8 cellular contexts compared by ENCODE assay signal in the genomic region with DNA sequence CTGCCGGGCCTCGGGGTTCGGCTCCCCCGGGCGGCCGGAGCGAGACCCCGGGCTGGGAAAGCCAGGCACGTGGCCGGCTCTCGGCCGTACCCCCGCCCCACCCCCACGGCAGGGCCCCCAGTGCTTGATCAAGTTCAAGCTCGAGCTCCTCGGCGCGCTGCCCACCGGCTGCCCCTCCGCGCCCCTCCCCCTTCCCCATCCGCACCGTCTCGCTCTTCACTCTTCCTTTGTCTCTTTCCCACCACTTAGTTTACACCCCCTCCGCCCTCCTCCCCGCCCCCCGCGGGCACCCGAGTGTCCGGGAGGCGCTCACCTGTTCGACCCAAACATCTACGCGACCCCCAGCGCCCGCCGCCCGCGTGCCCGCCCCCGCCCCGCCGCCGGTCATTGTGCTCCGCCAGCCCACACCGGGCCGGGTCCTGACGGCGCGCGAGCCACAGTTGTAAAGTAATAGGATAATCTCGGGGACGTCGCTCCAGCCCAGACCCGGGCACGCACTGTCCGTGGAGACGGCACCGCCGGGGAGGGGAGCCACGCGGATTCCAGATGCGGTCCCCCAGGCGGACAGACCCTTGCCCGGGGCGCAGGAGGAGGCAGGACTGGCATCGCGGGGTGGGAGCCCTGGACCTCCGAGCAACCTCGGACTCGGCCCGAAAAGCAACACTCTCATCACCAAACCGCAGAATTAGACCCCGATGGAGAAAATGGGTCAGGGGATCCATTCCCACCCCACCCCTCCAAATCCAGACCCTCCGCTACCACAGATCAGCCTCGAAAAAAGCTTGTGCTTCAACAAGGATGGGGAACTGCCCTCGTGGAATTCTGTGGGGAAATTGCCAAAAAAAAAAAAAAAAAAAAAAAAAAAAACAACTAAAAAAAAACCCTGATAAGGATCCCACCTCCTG.
DNase-seq lines count a peak whose midpoint lies in the region; ATAC-seq and TF ChIP-seq lines count a peak whose summit lies in the region.

No MANE protein-coding gene starts in this region.

- peak overlapping the region; percentile 87 for H3K4me3 Mint-ChIP-seq in activated T-cell treated with anti-CD3 and anti-CD28 coated beads, Interleukin-2, amount 50 U/mL, for 4 hours
- H3K4me3 Mint-ChIP-seq in osteocyte (ENCODE audit: unreplicated experiment) = peak overlapping the region; percentile 83

- H3K9me3 ChIP-seq in ES-I3 (ENCODE audit: control insufficient read depth, insufficient read depth, low read length) = no peaks in the 10 kb centered on the region

- H3K4me1 ChIP-seq in ES-I3 (ENCODE audit: insufficient read depth, low read length) = peaks cover 14% of the 10 kb centered on the region

- H3K4me3 ChIP-seq in foreskin fibroblast (ENCODE audit: low read depth in 1 of 2, low read length in 2 of 2) = peak overlapping the region; percentile 64 to 67

- H3K4me1 Mint-ChIP-seq in activated T-cell treated with anti-CD3 and anti-CD28 coated beads, Interleukin-2, amount 50 U/mL, for 4 hours (ENCODE audit: low read depth) = peaks cover 48% of the 10 kb centered on the region
- peaks cover 30% of the 10 kb centered on the region for H3K4me1 Mint-ChIP-seq in osteocyte (ENCODE audit: unreplicated experiment)

- H3K36me3 Mint-ChIP-seq in activated T-cell treated with anti-CD3 and anti-CD28 coated beads, Interleukin-2, amount 50 U/mL, for 4 hours (ENCODE audit: insufficient read depth) = no peaks in the 10 kb centered on the region
- peaks cover 4% of the 10 kb centered on the region for H3K36me3 Mint-ChIP-seq in osteocyte (ENCODE audit: unreplicated experiment)

- peak; percentile 2 to 5 for ATAC-seq in activated T-cell treated with anti-CD3 and anti-CD28 coated beads, Interleukin-2, amount 50 U/mL, for 4 hours
- ATAC-seq in GM18873 (IDR thresholded peaks at IDR 0.05; ENCODE audit: low FRiP score, unreplicated experiment) = no peak

- TF ChIP-seq CTCF in foreskin fibroblast (IDR thresholded peaks at IDR 0.05; ENCODE audit: low read depth, low read length) (no peak), osteocyte (IDR thresholded peaks at IDR 0.05) (no peak)

- H3K9me3 Mint-ChIP-seq in activated T-cell treated with anti-CD3 and anti-CD28 coated beads, Interleukin-2, amount 50 U/mL, for 4 hours = no peaks in the 10 kb centered on the region
- no peaks in the 10 kb centered on the region for H3K9me3 Mint-ChIP-seq in osteocyte (ENCODE audit: unreplicated experiment)

- no peaks in the 10 kb centered on the region for H3K36me3 ChIP-seq in ES-I3 (ENCODE audit: insufficient read depth, low read length)

- H3K9ac ChIP-seq in ES-I3 (ENCODE audit: low read depth, low read length) = peak overlapping the region; percentile 85

- peak overlapping the region; percentile 94 for H3K27ac Mint-ChIP-seq in osteocyte (ENCODE audit: unreplicated experiment)

- DNase-seq in NCI-H2227 (lab: John Stamatoyannopoulos, UW; ENCODE audit: unreplicated experiment) = peak; percentile 72
- DNase-seq in activated T-cell treated with anti-CD3 and anti-CD28 coated beads, Interleukin-2, amount 50 U/mL, for 4 hours = no peak
- DNase-seq in foreskin fibroblast = peak in 1 of 2 donors; percentile 48
- DNase-seq in osteocyte (ENCODE audit: extremely low spot score, unreplicated experiment) = peak; percentile 89
- no peak for DNase-seq in NOMO-1 treated with DMSO at 0.1 percent for 48 hours (lab: John Stamatoyannopoulos, UW; ENCODE audit: unreplicated experiment)
- DNase-seq in SIG-M5 (lab: John Stamatoyannopoulos, UW) = no peak

- H3K27me3 Mint-ChIP-seq in activated T-cell treated with anti-CD3 and anti-CD28 coated beads, Interleukin-2, amount 50 U/mL, for 4 hours (ENCODE audit: low read depth) = no peaks in the 10 kb centered on the region
- H3K27me3 Mint-ChIP-seq in osteocyte (ENCODE audit: unreplicated experiment) = no peaks in the 10 kb centered on the region

Comparison
In these comparisons a context has a peak if more than half of its experiments do, and no peak if none do; other contexts are left out.
1. DNase-seq: peak in NCI-H2227 (single experiment) and osteocyte (single experiment); none in activated T-cell treated with anti-CD3 and anti-CD28 coated beads, Interleukin-2, amount 50 U/mL, for 4 hours (single experiment), NOMO-1 treated with DMSO at 0.1 percent for 48 hours (single experiment) and SIG-M5 (single experiment).